2 cellular contexts compared by ENCODE assay signal in the genomic region with DNA sequence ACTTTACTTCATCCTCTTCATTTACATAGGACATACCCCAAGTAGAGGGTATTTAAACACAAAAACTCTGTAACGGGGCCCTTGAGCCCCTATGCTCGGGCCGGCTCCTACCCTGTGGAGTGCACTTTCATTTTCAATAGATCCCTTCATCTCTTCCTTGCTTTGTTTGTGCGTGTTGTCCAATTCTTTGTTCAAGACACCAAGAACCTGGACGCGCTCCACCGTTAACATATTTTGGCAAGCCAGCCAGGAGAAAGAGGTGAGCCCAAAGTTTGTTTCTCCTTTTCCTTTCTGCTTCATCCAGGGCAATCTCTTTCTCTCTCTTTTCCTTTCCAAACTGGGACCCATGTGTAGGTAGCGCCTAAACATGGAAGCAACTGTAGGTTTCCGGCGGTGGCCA.
TF ChIP-seq lines count a peak whose summit lies in the region.

No MANE protein-coding gene starts in this region.

TF ChIP-seq in GM23338, 12 proteins besides CTCF, POLR2A, EP300 and RAD21:
- TF ChIP-seq, protein P1, sequence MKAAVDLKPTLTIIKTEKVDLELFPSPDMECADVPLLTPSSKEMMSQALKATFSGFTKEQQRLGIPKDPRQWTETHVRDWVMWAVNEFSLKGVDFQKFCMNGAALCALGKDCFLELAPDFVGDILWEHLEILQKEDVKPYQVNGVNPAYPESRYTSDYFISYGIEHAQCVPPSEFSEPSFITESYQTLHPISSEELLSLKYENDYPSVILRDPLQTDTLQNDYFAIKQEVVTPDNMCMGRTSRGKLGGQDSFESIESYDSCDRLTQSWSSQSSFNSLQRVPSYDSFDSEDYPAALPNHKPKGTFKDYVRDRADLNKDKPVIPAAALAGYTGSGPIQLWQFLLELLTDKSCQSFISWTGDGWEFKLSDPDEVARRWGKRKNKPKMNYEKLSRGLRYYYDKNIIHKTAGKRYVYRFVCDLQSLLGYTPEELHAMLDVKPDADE (IDR thresholded peaks at IDR 0.05): no peak
- TF ChIP-seq CREB1 (CRISPR knock-in tag; IDR thresholded peaks at IDR 0.05; ENCODE audit: low read depth): no peak
- TF ChIP-seq JUNB (IDR thresholded peaks at IDR 0.05; ENCODE audit: unreplicated experiment): no peak
- no peak for TF ChIP-seq POLR2AphosphoS5 (IDR thresholded peaks at IDR 0.05; ENCODE audit: low read depth)
- no peak for TF ChIP-seq NANOG (IDR thresholded peaks at IDR 0.05; ENCODE audit: borderline replicate concordance)

TF ChIP-seq in H1, 55 proteins besides CTCF, POLR2A, EP300 and RAD21:
- TF ChIP-seq ZNF274 (IDR thresholded peaks at IDR 0.05; ENCODE audit: borderline replicate concordance, extremely low read depth, low read length): no peak
- TF ChIP-seq SRF (IDR thresholded peaks at IDR 0.05; ENCODE audit: low read depth, low read length): no peak
- no peak for TF ChIP-seq FOSL1 (IDR thresholded peaks at IDR 0.05; ENCODE audit: insufficient read depth, low read depth, low read length)
- TF ChIP-seq SIX5 (IDR thresholded peaks at IDR 0.05; ENCODE audit: low read depth, low read length): no peak
- TF ChIP-seq JUND (IDR thresholded peaks at IDR 0.05; ENCODE audit: low read length): no peak
- TF ChIP-seq GTF2F1 (IDR thresholded peaks at IDR 0.05; ENCODE audit: borderline replicate concordance, low read depth, low read length): no peak
- TF ChIP-seq CEBPB (IDR thresholded peaks at IDR 0.05; ENCODE audit: low read depth, low read length): no peak
- TF ChIP-seq TEAD4 (IDR thresholded peaks at IDR 0.05; ENCODE audit: low read depth, low read length): no peak
- no peak for TF ChIP-seq CBX8 (IDR thresholded peaks at IDR 0.05; ENCODE audit: borderline replicate concordance, low read depth, low read length)
